ENCODE assay signal across 8 cellular contexts in genomic region chr12:17302001-17302400, GRCh38.
"Had no signal": no experiment of that assay in that cellular context is flagged by ENCODE, and none has a peak within 500 bp of the region (broad histone marks: within the 10 kb centered on the region; RNA-seq: fewer than 3 reads in every experiment).

No MANE protein-coding gene starts in this region.

- H3K4me3 ChIP-seq: GM23248, GM23338, HAP-1 had no signal

- H3K27ac Mint-ChIP-seq: GM23338, H9, HFFc6 had no signal

- H3K4me1 ChIP-seq: HAP-1 had no signal

- H3K4me1 Mint-ChIP-seq: GM23338 had no signal

- H2AFZ ChIP-seq: GM23248, GM23338 had no signal

- H3K9ac ChIP-seq: GM23248 had no signal

- H3K9me3 ChIP-seq: HAP-1 had no signal

- H3K4me2 ChIP-seq: GM23338 had no signal

- H3K4me3 Mint-ChIP-seq: GM23338, H9, HFFc6 had no signal

- H3K27ac ChIP-seq: GM23248 had no signal

- DNase-seq: GM23248, GOT3, H9, HCEC 1CT, HFFc6 had no signal

- ATAC-seq: HCT116 had no signal

- H3K36me3 ChIP-seq: HAP-1 had no signal
